11 cellular contexts compared by ENCODE assay signal in the genomic region with DNA sequence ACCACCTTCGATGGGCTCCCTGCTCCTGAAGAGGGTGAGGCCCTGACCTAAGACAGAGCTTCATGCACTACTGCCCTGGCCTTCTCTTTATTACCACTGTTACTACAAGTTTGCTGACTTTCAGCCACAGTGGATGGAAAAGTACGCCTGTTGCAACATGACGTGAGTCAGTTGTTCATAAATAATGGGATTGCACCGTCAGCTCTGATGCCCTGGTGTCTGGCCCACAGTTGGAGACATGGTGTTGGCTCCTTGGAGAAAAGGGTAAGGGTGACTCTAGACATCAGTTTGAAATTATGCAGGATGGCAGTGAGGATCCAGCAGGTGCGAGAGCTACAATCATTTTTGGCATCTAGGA. TPM values are rescaled to one million over a fixed set of nuclear protein-coding genes. Genes with fewer than 3 reads are reported as not detected.
DNase-seq lines count a peak whose midpoint lies in the region; TF ChIP-seq lines count a peak whose summit lies in the region.
"Had no signal": no experiment of that assay in that cellular context is flagged by ENCODE, and none has a peak within 500 bp of the region (broad histone marks: within the 10 kb centered on the region; RNA-seq: fewer than 3 reads in every experiment).

No MANE protein-coding gene starts in this region.

- intact Hi-C loops in A673 (cut with micrococcal nuclease; ENCODE audit: unreplicated experiment) = no loop called here

- no peak overlapping the region for H3K4me3 ChIP-seq in A673 (ENCODE audit: low read depth, low read length, poor library complexity, severe bottlenecking)
- no peak overlapping the region for H3K4me3 ChIP-seq in kidney epithelial cell (ENCODE audit: low read depth, low read length)
- H3K4me3 ChIP-seq: esophagus muscularis mucosa had no signal

- BruUV-seq in A673 (replicated peaks; lab: Mats Ljungman, UMichigan) = no TSS peak

- POLR2A ChIA-PET in A673 (lab: Charles Lee; ENCODE audit: low non-redundant PET) = no interaction called here

- peaks cover 3% of the 10 kb centered on the region for H3K36me3 ChIP-seq in A673 (ENCODE audit: insufficient read depth, low read length, poor library complexity, severe bottlenecking)
- no peaks in the 10 kb centered on the region for H3K36me3 ChIP-seq in kidney epithelial cell (ENCODE audit: control insufficient read depth, insufficient read depth, low read length)
- H3K36me3 ChIP-seq: esophagus muscularis mucosa had no signal

- H3K9me3 ChIP-seq in A673 (ENCODE audit: low read depth, low read length, poor library complexity, severe bottlenecking) = no peaks in the 10 kb centered on the region
- H3K9me3 ChIP-seq: esophagus muscularis mucosa had no signal

- in situ Hi-C loops in KBM-7 (cut with MboI; ENCODE audit: low pct_unique_long_range_greater_than_20kb, low sequenced_read_pairs) = no loop called here

- H3K27ac ChIP-seq in A673 (ENCODE audit: low read depth, low read length, poor library complexity, severe bottlenecking) = peak overlapping the region; percentile 28
- H3K27ac ChIP-seq: esophagus muscularis mucosa had no signal

- TF ChIP-seq CTCF in A673 (conservative IDR thresholded peaks at IDR 0.05; ENCODE audit: low read depth, low read length) (no peak), kidney epithelial cell (IDR thresholded peaks at IDR 0.05; ENCODE audit: insufficient read depth, low read length, poor library complexity, severe bottlenecking) (no peak)

- DNase-seq in A673 (ENCODE audit: low spot score) (peak; percentile 45), HuH-7 (ENCODE audit: low spot score) (peak; percentile 82), amniotic epithelial cell (ENCODE audit: low read depth) (peak; percentile 97), kidney epithelial cell (ENCODE audit: low read depth) (peak; percentile 88), DMS79 treated with DMSO at 0.1 percent for 48 hours (lab: John Stamatoyannopoulos, UW) (no peak), NK-92 (lab: John Stamatoyannopoulos, UW; ENCODE audit: unreplicated experiment) (no peak), KBM-7 (no peak), Kasumi-1 (lab: John Stamatoyannopoulos, UW) (no peak)
- DNase-seq: NCI-H1417 had no signal

- H3K4me1 ChIP-seq in A673 (ENCODE audit: insufficient read depth, low read length, poor library complexity, severe bottlenecking) = peaks cover 16% of the 10 kb centered on the region

- CTCF ChIA-PET in A673 (lab: Charles Lee) = no interaction called here

- H3K27me3 ChIP-seq in A673 (replicated peaks; ENCODE audit: insufficient read depth, low read depth, low read length, poor library complexity) (no peaks in the 10 kb centered on the region), kidney epithelial cell (ENCODE audit: control insufficient read depth, insufficient read depth, low read length) (peaks cover 11% of the 10 kb centered on the region)

RNA-seq across cellular contexts. Expression of a gene that starts 5.4 kb away (rescaled TPM):
- 16.0 and 19.1 TPM in 2 replicates for total RNA-seq in A673 (2021)
- total RNA-seq in kidney epithelial cell = 6.4 and 9.7 TPM in 2 replicates
- total RNA-seq: B cell had no signal

Comparison
In these comparisons a context has a peak if more than half of its experiments do, and no peak if none do; other contexts are left out.
1. DNase-seq: peak in A673 (single experiment), HuH-7 (single experiment), amniotic epithelial cell (single experiment) and kidney epithelial cell (single experiment); none in DMS79 treated with DMSO at 0.1 percent for 48 hours (single experiment), NK-92 (single experiment), KBM-7 (single experiment) and Kasumi-1 (0 of 2).